8 cellular contexts compared by ENCODE assay signal in the genomic region with DNA sequence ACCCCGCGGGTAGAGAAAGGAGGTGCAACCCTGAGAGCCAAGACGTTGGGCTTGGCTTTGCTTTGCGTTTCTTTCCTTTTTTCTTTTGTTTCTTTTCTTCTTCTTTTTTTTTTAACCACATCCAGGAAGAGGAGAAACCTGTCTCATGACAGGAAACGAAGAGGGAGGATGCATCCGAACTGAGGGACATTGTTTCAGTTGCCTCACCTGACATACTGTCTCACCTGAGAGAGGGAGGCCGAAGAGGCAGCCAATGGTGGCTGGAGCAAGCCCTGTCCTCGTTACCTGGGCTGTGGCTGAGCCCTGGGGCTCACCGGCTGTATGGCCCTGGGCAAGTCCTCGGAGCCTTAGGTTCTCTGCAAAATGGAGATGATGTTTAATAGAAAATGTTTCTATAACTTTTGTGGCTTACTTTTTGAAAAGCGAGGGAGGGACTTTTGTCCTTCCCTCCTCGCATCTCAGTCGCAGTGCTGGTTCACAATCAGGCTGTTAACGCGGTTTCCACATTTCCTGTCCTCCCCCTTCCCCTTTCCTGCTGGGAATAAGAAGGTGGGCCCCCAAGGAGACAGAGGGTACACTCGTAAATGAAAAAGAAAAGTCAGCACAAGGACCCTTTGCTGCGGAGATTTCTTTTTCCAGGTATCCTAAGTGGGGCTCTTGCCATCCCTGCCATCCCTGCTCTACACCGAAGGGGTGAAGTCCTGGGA. TPM values are rescaled to one million over a fixed set of nuclear protein-coding genes. Genes with fewer than 3 reads are reported as not detected.
A peak's percentile ranks its signal among the peaks of the same experiment; 100 is the strongest.
DNase-seq lines count a peak whose midpoint lies in the region; ATAC-seq and TF ChIP-seq lines count a peak whose summit lies in the region.

No MANE protein-coding gene starts in this region.

- peak overlapping the region; percentile 89 to 94 (median 93) for H3K4me3 Mint-ChIP-seq in naive B cell

- peaks cover 0 to 5% (median 0%) of the 10 kb centered on the region in 9 donors for H3K36me3 ChIP-seq in heart right ventricle
- no peaks in the 10 kb centered on the region for H3K36me3 ChIP-seq in uterus

- TF ChIP-seq CTCF in heart right ventricle (IDR thresholded peaks at IDR 0.05), result no peak
- no peak for TF ChIP-seq CTCF in RWPE1 (conservative IDR thresholded peaks at IDR 0.05; ENCODE audit: low read depth)
- TF ChIP-seq CTCF in choroid plexus epithelial cell (conservative IDR thresholded peaks at IDR 0.05; ENCODE audit: low read depth, low read length), result no peak
- TF ChIP-seq CTCF in uterus (IDR thresholded peaks at IDR 0.05), result peak in 1 of 4 experiments; percentile 2

- ATAC-seq in heart right ventricle (peak in 3 of 8 donors; percentile 5 to 41 (median 6)), Right ventricle myocardium inferior (no peak), HG03095 (IDR thresholded peaks at IDR 0.05; ENCODE audit: unreplicated experiment) (peak; percentile 26), naive B cell (ENCODE audit: low read depth in 2 of 2) (peak; percentile 39 to 46)

- no peaks in the 10 kb centered on the region for H3K9me3 Mint-ChIP-seq in naive B cell

- H3K27me3 Mint-ChIP-seq in naive B cell, result no peaks in the 10 kb centered on the region

- H3K4me1 ChIP-seq in heart right ventricle (peaks cover 2 to 96% (median 57%) of the 10 kb centered on the region in 9 donors), uterus (no peaks in the 10 kb centered on the region)

- H3K27ac ChIP-seq in heart right ventricle, result peak overlapping the region; percentile 46 to 97 (median 94)
- peak overlapping the region; percentile 56 for H3K27ac ChIP-seq in RWPE1
- peak overlapping the region; percentile 91 to 93 for H3K27ac ChIP-seq in uterus

- peaks cover 10 to 26% (median 15%) of the 10 kb centered on the region in 3 donors for H3K4me1 Mint-ChIP-seq in naive B cell

- H3K27ac Mint-ChIP-seq in naive B cell, result peak overlapping the region; percentile 93 to 98 (median 96)

- 39 to 47% methylated on average over 18 of the region's 18 CpGs for whole genome bisulfite sequencing in heart right ventricle, 2 donors

- CTCF ChIA-PET in RWPE1 (lab: Yijun Ruan, JAX), result no interaction called here

- intact Hi-C loops in heart right ventricle (cut with DNase I), result loop anchor here in 3 of 10 donors (1.0 to 5.0 kb wide), 3 partner anchors 29 to 46 kb away; partner anchors contain the start of gene ARHGAP31 (in 1 of the 3)
- intact Hi-C loops in Right ventricle myocardium inferior (cut with DNase I), result loop anchor here (2.0 kb wide), 1 partner anchor 27 kb away; no protein-coding TSS in a partner anchor
- intact Hi-C loops in uterus (cut with DNase I; ENCODE audit: low total_unique reads), result no loop called here

- H3K36me3 Mint-ChIP-seq in naive B cell, result no peaks in the 10 kb centered on the region

- H3K9me3 ChIP-seq in heart right ventricle, result no peaks in the 10 kb centered on the region
- H3K9me3 ChIP-seq in uterus, result no peaks in the 10 kb centered on the region

- H3K4me3 ChIP-seq in heart right ventricle (peak overlapping the region in 9 of 10 donors; percentile 43 to 71 (median 65)), choroid plexus epithelial cell (ENCODE audit: low read depth, low read length) (peak overlapping the region; percentile 72), uterus (peak overlapping the region; percentile 56 to 60)

- DNase-seq in heart right ventricle (no peak), Right ventricle myocardium inferior (ENCODE audit: missing footprints) (no peak), RWPE1 (ENCODE audit: low spot score) (no peak), choroid plexus epithelial cell (ENCODE audit: low read depth) (peak; percentile 16), naive B cell (no peak), uterus (no peak), NCI-H526 treated with DMSO at 0.1 percent for 48 hours (lab: John Stamatoyannopoulos, UW) (no peak)

- no peak for TF ChIP-seq POLR2A in uterus (IDR thresholded peaks at IDR 0.05)

- POLR2A ChIA-PET in RWPE1 (lab: Yijun Ruan, JAX; ENCODE audit: low non-redundant PET), result no interaction called here

- no peaks in the 10 kb centered on the region for H3K27me3 ChIP-seq in heart right ventricle
- H3K27me3 ChIP-seq in uterus, result no peaks in the 10 kb centered on the region

RNA-seq across cellular contexts. Expression of gene ARHGAP31, which starts 29.4 kb away (rescaled TPM):
- 10 to 100 TPM; 30.4 to 71.1 (median 37.2) TPM for total RNA-seq in heart right ventricle
- polyA plus RNA-seq in heart right ventricle, result 10 to 100 TPM; 10.6 to 11.9 TPM
- total RNA-seq in Right ventricle myocardium inferior, result 42.8 TPM
- 1 to 10 TPM in 1 of 6 donors, under 1 TPM in 4, not detected in 1; 0.54 to 1.5 (median 0.83) TPM for polyA plus RNA-seq in naive B cell (ENCODE audit: low read depth in 6 of 6)
- total RNA-seq in uterus, result 10 to 100 TPM; 17.6 to 53.2 (median 29.4) TPM
